ENCODE assay signal across 9 cellular contexts in the genomic region with DNA sequence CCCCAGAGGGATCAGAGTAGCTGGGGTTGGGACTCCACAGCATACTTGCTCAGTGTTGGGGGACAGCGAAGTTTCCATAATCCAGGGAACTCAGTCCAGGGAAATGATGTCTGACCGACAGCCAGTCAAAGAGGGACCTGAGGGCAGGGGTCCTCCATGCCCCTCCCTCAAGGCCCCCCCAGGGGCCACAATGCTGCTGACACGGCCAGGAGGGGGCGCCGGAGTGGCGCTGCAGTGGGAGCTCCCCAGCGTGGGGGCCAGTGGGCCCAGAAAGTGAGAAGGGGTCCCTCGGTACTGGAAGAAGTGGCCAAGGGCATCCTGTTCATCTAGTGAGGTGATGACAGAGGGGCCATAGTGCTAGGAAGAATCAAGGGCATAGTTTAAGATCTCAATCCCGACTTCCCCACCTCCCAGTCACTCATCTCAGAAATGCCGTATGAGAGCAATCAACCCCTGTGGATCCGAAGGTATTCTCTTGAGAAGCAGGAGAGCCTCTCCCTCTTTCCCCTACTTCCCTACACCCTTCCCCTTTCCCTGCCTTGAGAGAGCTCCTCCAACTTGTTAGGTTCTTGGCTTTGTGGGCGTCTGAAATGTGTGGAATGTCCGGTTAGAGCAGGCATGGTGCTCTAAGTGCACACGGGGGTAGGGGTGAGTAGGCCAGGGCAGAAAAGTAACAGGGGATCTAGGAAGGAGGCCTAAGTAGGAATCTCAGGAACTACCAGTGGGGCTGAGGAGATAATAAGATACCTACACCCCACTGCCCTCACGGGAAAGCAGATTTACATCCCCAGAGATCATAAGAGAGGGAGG. TPM values are rescaled to one million over a fixed set of nuclear protein-coding genes. Genes with fewer than 3 reads are reported as not detected.
DNase-seq lines count a peak whose midpoint lies in the region; ATAC-seq and TF ChIP-seq lines count a peak whose summit lies in the region.
"Had no signal": no experiment of that assay in that cellular context is flagged by ENCODE, and none has a peak within 500 bp of the region (broad histone marks: within the 10 kb centered on the region; RNA-seq: fewer than 3 reads in every experiment).

No MANE protein-coding gene starts in this region.

- H3K9me2 ChIP-seq in MM.1S (replicated peaks; ENCODE audit: insufficient read depth, low read length): no peaks in the 10 kb centered on the region

- intact Hi-C loops in dorsolateral prefrontal cortex (cut with DNase I): loop anchor here (5.0 kb wide), 1 partner anchor 163 kb away; no protein-coding TSS in a partner anchor

- TF ChIP-seq CTCF in MM.1S (IDR thresholded peaks at IDR 0.05; ENCODE audit: low read length): peak; percentile 59
- TF ChIP-seq CTCF in osteocyte (IDR thresholded peaks at IDR 0.05): peak; percentile 52
- TF ChIP-seq CTCF in dorsolateral prefrontal cortex (IDR thresholded peaks at IDR 0.05 in 54 of 56, conservative IDR thresholded peaks at IDR 0.05 in 2 of 56; ENCODE audit: low read depth in 1 of 56, partially characterized antibody in 56 of 56): peak in 5 of 56 donors; percentile 11 to 35 (median 22)

- H3K27me3 ChIP-seq in MM.1S (replicated peaks; ENCODE audit: insufficient read depth, low read length) (no peaks in the 10 kb centered on the region), dorsolateral prefrontal cortex (no peaks in the 10 kb centered on the region)

- no peaks in the 10 kb centered on the region; the same call in 1 of the 2 replicates for H3K36me3 ChIP-seq in MM.1S (replicated peaks; ENCODE audit: insufficient read depth, low read length)

- H3K27ac ChIP-seq in MM.1S (ENCODE audit: low read length) (no peak overlapping the region), dorsolateral prefrontal cortex (peak overlapping the region in 1 of 59 donors; percentile 27)

- H3K79me2 ChIP-seq in MM.1S (ENCODE audit: low read length): no peaks in the 10 kb centered on the region

- no peak overlapping the region for H3K4me3 Mint-ChIP-seq in osteocyte (ENCODE audit: unreplicated experiment)

- H3K4me3 ChIP-seq in MM.1S (ENCODE audit: low read length) (no peak overlapping the region), dorsolateral prefrontal cortex (no peak overlapping the region)

- H2AFZ ChIP-seq in MM.1S (ENCODE audit: low read length): no peak overlapping the region

- H3K36me3 Mint-ChIP-seq in osteocyte (ENCODE audit: unreplicated experiment): peaks cover 25% of the 10 kb centered on the region

- peaks cover 17% of the 10 kb centered on the region for H3K4me1 Mint-ChIP-seq in osteocyte (ENCODE audit: unreplicated experiment)

- H3K4me1 ChIP-seq in MM.1S (ENCODE audit: low read length): peaks cover 7% of the 10 kb centered on the region

- ATAC-seq in HG02885 (IDR thresholded peaks at IDR 0.05; ENCODE audit: poor library complexity, unreplicated experiment): no peak

- H4K20me1 ChIP-seq in MM.1S (ENCODE audit: insufficient read depth, low read length): no peaks in the 10 kb centered on the region

- peaks cover 15% of the 10 kb centered on the region for H3F3A ChIP-seq in MM.1S (ENCODE audit: insufficient read depth, low read length)

- DNase-seq in ELR (ENCODE audit: low read depth): peak; percentile 85
- no peak for DNase-seq in MM.1S
- peak; percentile 59 for DNase-seq in dedifferentiated amniotic fluid mesenchymal stem cell (ENCODE audit: extremely low spot score)
- DNase-seq in osteocyte (ENCODE audit: extremely low spot score, unreplicated experiment): no peak
- no peak for DNase-seq in NK-92 (lab: John Stamatoyannopoulos, UW; ENCODE audit: unreplicated experiment)
- no peak for DNase-seq in dorsolateral prefrontal cortex
- DNase-seq in NCI-H774 (lab: John Stamatoyannopoulos, UW): no peak
- DNase-seq: Kasumi-1 had no signal

- H3K27ac Mint-ChIP-seq in osteocyte (ENCODE audit: unreplicated experiment): peak overlapping the region; percentile 32

- no peak overlapping the region for H3K9ac ChIP-seq in MM.1S (ENCODE audit: low read length)

- no peak overlapping the region for H3K4me2 ChIP-seq in MM.1S (ENCODE audit: low read depth, low read length)

- H3K27me3 Mint-ChIP-seq in osteocyte (ENCODE audit: unreplicated experiment): no peaks in the 10 kb centered on the region

- H3K9me3 Mint-ChIP-seq in osteocyte (ENCODE audit: unreplicated experiment): no peaks in the 10 kb centered on the region

- H3K9me3 ChIP-seq in MM.1S (replicated peaks; ENCODE audit: insufficient read depth, low read length): no peaks in the 10 kb centered on the region

RNA-seq across cellular contexts. Expression of gene NUDT17, which starts 4.1 kb away (rescaled TPM):
- total RNA-seq in osteocyte (2.4 and 4.3 TPM in 2 replicates), dorsolateral prefrontal cortex (10 to 100 TPM in 1 of 120 experiments, 1 to 10 TPM in 119; 2.6 to 10.1 (median 5.5) TPM)

RNA-seq across cellular contexts. Expression of gene PIAS3, which starts 9.3 kb away (rescaled TPM):
- total RNA-seq in osteocyte (47.0 and 48.7 TPM in 2 replicates), dorsolateral prefrontal cortex (10 to 100 TPM; 21.8 to 43.6 (median 31.9) TPM)

RNA-seq across cellular contexts. Expression of gene POLR3C, which starts 25.6 kb away (rescaled TPM):
- total RNA-seq in osteocyte (33.4 and 37.0 TPM in 2 replicates), dorsolateral prefrontal cortex (10 to 100 TPM; 17.3 to 35.6 (median 26.6) TPM)

RNA-seq across cellular contexts. Expression of gene RNF115, which starts 25.7 kb away (rescaled TPM):
- 15.9 and 16.6 TPM in 2 replicates for total RNA-seq in osteocyte
- 10 to 100 TPM; 20.5 to 38.6 (median 29.2) TPM for total RNA-seq in dorsolateral prefrontal cortex

RNA-seq across cellular contexts. Expression of gene ANKRD35, which starts 36.1 kb away (rescaled TPM):
- not detected in 2 replicates for total RNA-seq in osteocyte
- 10 to 100 TPM in 13 of 120 experiments, 1 to 10 TPM in 107; 2.2 to 12.7 (median 7.2) TPM for total RNA-seq in dorsolateral prefrontal cortex

Comparison
In these comparisons a context has a peak if more than half of its experiments do, and no peak if none do; other contexts are left out.
1. DNase-seq: peak in ELR (single experiment) and dedifferentiated amniotic fluid mesenchymal stem cell (single experiment); none in MM.1S (single experiment), osteocyte (single experiment), NK-92 (single experiment), dorsolateral prefrontal cortex (0 of 10) and NCI-H774 (single experiment).